9 cellular contexts compared by ENCODE assay signal in genomic region chr11:34640050-34640971, GRCh38. TPM values are rescaled to one million over a fixed set of nuclear protein-coding genes. Genes with fewer than 3 reads are reported as not detected.
DNase-seq lines count a peak whose midpoint lies in the region; ATAC-seq and TF ChIP-seq lines count a peak whose summit lies in the region.
"Had no signal": no experiment of that assay in that cellular context is flagged by ENCODE, and none has a peak within 500 bp of the region (broad histone marks: within the 10 kb centered on the region; RNA-seq: fewer than 3 reads in every experiment).

No MANE protein-coding gene starts in this region.

- intact Hi-C loops in colonic mucosa (cut with DNase I) (no loop called here), prostate gland (cut with DNase I) (no loop called here), natural killer cell (cut with micrococcal nuclease) (no loop called here)

- peak; percentile 89 for DNase-seq in colonic mucosa
- DNase-seq in prostate gland (ENCODE audit: low spot score): peak; percentile 91
- DNase-seq in NK-92 treated with Interleukin-12 subunit alpha and Interleukin-12 subunit beta, amount 100 ng/mL, for 24 hours (lab: John Stamatoyannopoulos, UW): no peak
- no peak for DNase-seq in natural killer cell
- DNase-seq in RKO (ENCODE audit: low spot score): no peak
- DNase-seq in mesenteric fat pad (ENCODE audit: low spot score): no peak
- DNase-seq: NCI-H1092 had no signal

- H3K9me3 ChIP-seq in colonic mucosa (no peaks in the 10 kb centered on the region), prostate gland (no peaks in the 10 kb centered on the region)

- H3K27ac ChIP-seq in colonic mucosa: peak overlapping the region; percentile 83
- peak overlapping the region; percentile 78 to 90 for H3K27ac ChIP-seq in prostate gland

- H3K9ac ChIP-seq in colonic mucosa (ENCODE audit: low read depth in 2 of 2, low read length in 2 of 2): peak overlapping the region; percentile 61 to 68

- no peaks in the 10 kb centered on the region for H3K9me3 Mint-ChIP-seq in natural killer cell

- 56% methylated on average over 9 of the region's 9 CpGs for WGBS in prostate gland

- ATAC-seq in GM19438 (IDR thresholded peaks at IDR 0.05; ENCODE audit: low read depth, unreplicated experiment): peak; percentile 97
- peak; percentile 91 for ATAC-seq in HG03457 (IDR thresholded peaks at IDR 0.05; ENCODE audit: unreplicated experiment)
- no peak for ATAC-seq in natural killer cell

- H3K36me3 Mint-ChIP-seq in natural killer cell: no peaks in the 10 kb centered on the region

- no peak overlapping the region for H3K4me3 ChIP-seq in colonic mucosa
- H3K4me3 ChIP-seq in prostate gland: peak overlapping the region in 1 of 2 donors; percentile 6

- no peak overlapping the region for H3K27ac Mint-ChIP-seq in natural killer cell

- H3K4me1 ChIP-seq in colonic mucosa: peaks cover 8% of the 10 kb centered on the region
- peaks cover 37% of the 10 kb centered on the region for H3K4me1 ChIP-seq in prostate gland (replicated peaks)

- H3K36me3 ChIP-seq in colonic mucosa (no peaks in the 10 kb centered on the region), prostate gland (no peaks in the 10 kb centered on the region)

- no peaks in the 10 kb centered on the region for H3K27me3 ChIP-seq in colonic mucosa
- no peaks in the 10 kb centered on the region for H3K27me3 ChIP-seq in prostate gland (replicated peaks; ENCODE audit: insufficient read depth)

- no peak overlapping the region for H3K4me3 Mint-ChIP-seq in natural killer cell

- H3K27me3 Mint-ChIP-seq in natural killer cell (ENCODE audit: low read depth in 2 of 2): peaks cover 42 to 61% of the 10 kb centered on the region in 2 donors

- H3K4me1 Mint-ChIP-seq in natural killer cell: no peaks in the 10 kb centered on the region

- TF ChIP-seq POLR2A in prostate gland (IDR thresholded peaks at IDR 0.05): peak; percentile 25

- TF ChIP-seq CTCF in colonic mucosa (IDR thresholded peaks at IDR 0.05) (no peak), prostate gland (IDR thresholded peaks at IDR 0.05) (no peak), natural killer cell (IDR thresholded peaks at IDR 0.05) (no peak)

RNA-seq across cellular contexts. Expression of gene EHF, which starts 19.4 kb away (rescaled TPM):
- total RNA-seq in colonic mucosa (100 to 1,000 TPM; 289 to 316 TPM), prostate gland (100 to 1,000 TPM; 164 to 332 TPM), natural killer cell (not detected), mesenteric fat pad (0.22 TPM)

Comparison
In these comparisons a context has a peak if more than half of its experiments do, and no peak if none do; other contexts are left out.
1. ATAC-seq: peak in GM19438 (single experiment) and HG03457 (single experiment); none in natural killer cell (0 of 3).
2. DNase-seq: peak in colonic mucosa (single experiment) and prostate gland (single experiment); none in NK-92 treated with Interleukin-12 subunit alpha and Interleukin-12 subunit beta, amount 100 ng/mL, for 24 hours (single experiment), natural killer cell (single experiment), RKO (single experiment) and mesenteric fat pad (single experiment).
3. RNA of gene EHF, which starts 19.4 kb away (total RNA-seq): 164 to 332 TPM in prostate gland and 289 to 316 TPM in colonic mucosa; 0.22 TPM in mesenteric fat pad (single experiment) and not detected in natural killer cell; every median in the first group is over 100 times any median in the second.